In genomic region chr11:65672180-65672860, GRCh38 we compare ENCODE assay signal across 1 cellular context.
TF ChIP-seq lines count a peak whose summit lies in the region.

No MANE protein-coding gene starts in this region.

TF ChIP-seq in GM12878, 131 proteins besides CTCF, POLR2A, EP300 and RAD21:
- TF ChIP-seq HDAC6 (IDR thresholded peaks at IDR 0.05; ENCODE audit: unreplicated experiment) (no peak), MTA2 (IDR thresholded peaks at IDR 0.05; ENCODE audit: low read depth) (no peak), ZNF384 (IDR thresholded peaks at IDR 0.05; ENCODE audit: borderline replicate concordance, low read depth, low read length) (no peak), ATF2 (IDR thresholded peaks at IDR 0.05; ENCODE audit: low read length) (no peak), E2F8 (IDR thresholded peaks at IDR 0.05; ENCODE audit: low read depth, partially characterized antibody) (no peak), SRF (IDR thresholded peaks at IDR 0.05; ENCODE audit: low read depth in 2 of 2, low read length in 2 of 2) (no peak)
